Comparison of ENCODE assay signal across 24 cellular contexts in the genomic region with DNA sequence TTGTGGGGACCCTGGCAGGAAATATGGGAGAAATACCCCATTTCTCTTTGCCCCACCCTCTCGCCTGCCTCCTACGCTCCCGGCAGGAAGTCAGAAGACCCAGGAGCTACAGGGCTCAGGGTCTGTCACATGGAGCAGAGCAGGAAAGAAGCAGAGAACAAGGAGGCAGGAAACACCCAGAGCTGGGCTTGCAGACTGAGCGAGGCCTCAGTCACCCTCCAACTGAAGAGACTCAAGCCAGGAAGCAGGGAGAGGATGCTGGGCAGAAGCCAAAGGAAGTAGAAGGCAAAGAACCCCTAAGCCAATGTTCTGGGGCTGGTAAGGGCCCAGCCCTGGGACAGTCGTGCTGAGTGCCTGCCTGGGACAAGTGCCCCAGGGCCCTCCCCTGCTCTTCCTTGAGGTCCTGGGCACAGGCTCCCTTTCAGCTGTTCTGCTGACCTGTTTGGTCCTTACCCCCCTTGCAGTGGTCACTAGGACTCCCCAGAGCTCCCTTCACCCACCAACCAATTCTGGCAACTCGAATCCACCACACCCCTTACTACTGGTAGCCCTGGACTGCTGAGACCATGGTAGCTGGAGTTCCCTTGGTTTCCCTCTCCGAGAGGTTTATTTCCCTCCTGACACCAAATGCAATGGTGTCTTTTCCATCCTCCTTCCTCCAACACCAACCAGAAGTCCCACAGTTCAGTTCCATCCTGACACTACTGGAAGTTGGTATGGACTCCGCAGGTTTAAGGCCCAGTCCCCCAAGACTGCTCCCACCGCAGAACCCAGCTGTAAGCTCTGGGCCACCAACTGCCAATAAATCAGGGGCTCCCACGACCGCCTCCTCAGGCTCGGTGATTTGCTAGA.
DNase-seq lines count a peak whose midpoint lies in the region; ATAC-seq and TF ChIP-seq lines count a peak whose summit lies in the region.
"Had no signal": no experiment of that assay in that cellular context is flagged by ENCODE, and none has a peak within 500 bp of the region (broad histone marks: within the 10 kb centered on the region; RNA-seq: fewer than 3 reads in every experiment).

No MANE protein-coding gene starts in this region.

- no peak overlapping the region for H3T11ph ChIP-seq in H9 (ENCODE audit: low read length)

- H2BK12ac ChIP-seq in H9 (ENCODE audit: insufficient read length, low read depth, low read length): no peak overlapping the region

- H3K36me3 ChIP-seq in right lobe of liver (no peaks in the 10 kb centered on the region), spleen (no peaks in the 10 kb centered on the region)
- no peaks in the 10 kb centered on the region for H3K36me3 ChIP-seq in CD4-positive, alpha-beta memory T cell (ENCODE audit: insufficient read depth, low read length)
- H3K36me3 ChIP-seq: HAP-1, heart left ventricle, Peyer's patch, upper lobe of right lung had no signal

- H3K18ac ChIP-seq in H9 (ENCODE audit: insufficient read length, low read depth, low read length): peak overlapping the region; percentile 36

- H3K9ac ChIP-seq in H9 (ENCODE audit: extremely low read depth, insufficient read length, low read length): no peak overlapping the region

- no peak overlapping the region for H3K4me3 Mint-ChIP-seq in H9
- no peak overlapping the region for H3K4me3 Mint-ChIP-seq in CD4-positive, alpha-beta memory T cell
- no peak overlapping the region for H3K4me3 Mint-ChIP-seq in MCF 10A (ENCODE audit: unreplicated experiment)
- H3K4me3 Mint-ChIP-seq: activated naive CD8-positive, alpha-beta T cell; activated T-helper 1 cell treated with anti-CD3 and anti-CD28 coated beads, Interleukin-12 subunit alpha, Interleukin-12 subunit beta, Interleukin-2, Interleukin-4 antibody, amounts not matched to agents 30 ng/mL and 10 ng/mL and 1 ng/mL, durations not matched to agents 14 hours and 24 hours and 36 hours; immature natural killer cell; naive thymus-derived CD4-positive, alpha-beta T cell; stimulated activated naive CD8-positive, alpha-beta T cell treated with anti-CD3 and anti-CD28 coated beads, Interleukin-15, amount 100 ng/mL, for 72 hours; T-helper 2 cell treated with Interferon-gamma antibody and Interleukin-4, amounts not matched to agents 5 μg/mL and 100 μg/mL, for 36 hours had no signal

- no peak overlapping the region for H3K27ac ChIP-seq in H9 (ENCODE audit: insufficient read length, low read depth, low read length)
- H3K27ac ChIP-seq in right lobe of liver: no peak overlapping the region
- peak overlapping the region in 5 of 8 donors; percentile 0 to 53 (median 29) for H3K27ac ChIP-seq in spleen
- H3K27ac ChIP-seq in CD4-positive, alpha-beta memory T cell (ENCODE audit: low read depth, low read length): no peak overlapping the region
- H3K27ac ChIP-seq: heart left ventricle, Peyer's patch, upper lobe of right lung had no signal

- no peaks in the 10 kb centered on the region for H3K9me3 ChIP-seq in H9 (ENCODE audit: control insufficient read depth, low read depth, low read length)
- H3K9me3 ChIP-seq in right lobe of liver: no peaks in the 10 kb centered on the region
- H3K9me3 ChIP-seq in spleen: peaks cover 0 to 6% (median 0%) of the 10 kb centered on the region in 8 donors
- no peaks in the 10 kb centered on the region for H3K9me3 ChIP-seq in CD4-positive, alpha-beta memory T cell (ENCODE audit: control insufficient read depth in 1 of 2, low read length in 2 of 2)
- H3K9me3 ChIP-seq: HAP-1, Peyer's patch, upper lobe of right lung had no signal

- no peak overlapping the region for H2BK20ac ChIP-seq in H9 (ENCODE audit: low read depth, low read length, poor library complexity, severe bottlenecking)

- no CpG with 5 or more reads among the region's 12 CpGs for WGBS in H9 (ENCODE audit: extremely low coverage, insufficient read length, low lambda C conversion rate)
- 74% methylated on average over 6 of the region's 12 CpGs for WGBS in right lobe of liver (ENCODE audit: insufficient coverage, low coverage, low lambda C conversion rate, missing lambda C conversion rate)
- 57 to 68% (median 63%) methylated on average over 11 to 12 of the region's 12 CpGs for WGBS in spleen, 5 donors

- no peak overlapping the region for H2BK15ac ChIP-seq in H9 (ENCODE audit: low read depth, low read length)

- H3K27me3 Mint-ChIP-seq in H9 (ENCODE audit: low read depth): no peaks in the 10 kb centered on the region; the same call in 1 of the 2 replicates
- H3K27me3 Mint-ChIP-seq in CD4-positive, alpha-beta memory T cell: peaks cover 8 to 11% of the 10 kb centered on the region in 2 donors
- H3K27me3 Mint-ChIP-seq in MCF 10A (ENCODE audit: insufficient read depth, unreplicated experiment): peaks cover 31% of the 10 kb centered on the region

- peak; percentile 14 to 48 (median 22) for ATAC-seq in right lobe of liver
- ATAC-seq: heart left ventricle; naive thymus-derived CD4-positive, alpha-beta T cell; stimulated activated naive CD8-positive, alpha-beta T cell treated with anti-CD3 and anti-CD28 coated beads, Interleukin-15, amount 100 ng/mL, for 72 hours; upper lobe of right lung had no signal

- peak overlapping the region in 2 of 3 experiments; percentile 18 to 78; a peak in 2 of 7 replicates for H3K27ac Mint-ChIP-seq in H9
- no peak overlapping the region for H3K27ac Mint-ChIP-seq in CD4-positive, alpha-beta memory T cell
- H3K27ac Mint-ChIP-seq in MCF 10A (ENCODE audit: low read depth, unreplicated experiment): no peak overlapping the region
- H3K27ac Mint-ChIP-seq: activated naive CD8-positive, alpha-beta T cell; activated T-helper 1 cell treated with anti-CD3 and anti-CD28 coated beads, Interleukin-12 subunit alpha, Interleukin-12 subunit beta, Interleukin-2, Interleukin-4 antibody, amounts not matched to agents 30 ng/mL and 10 ng/mL and 1 ng/mL, durations not matched to agents 14 hours and 24 hours and 36 hours; immature natural killer cell; stimulated activated naive CD8-positive, alpha-beta T cell treated with anti-CD3 and anti-CD28 coated beads, Interleukin-15, amount 100 ng/mL, for 72 hours; T-helper 2 cell treated with Interferon-gamma antibody and Interleukin-4, amounts not matched to agents 5 μg/mL and 100 μg/mL, for 36 hours had no signal

- H4K5ac ChIP-seq in H9 (ENCODE audit: insufficient read length, low read depth, low read length): no peak overlapping the region

- no peak overlapping the region; the same call in 1 of the 2 replicates for H3K14ac ChIP-seq in H9 (ENCODE audit: insufficient read depth, low read length)

- H4K8ac ChIP-seq in H9 (replicated peaks; ENCODE audit: insufficient read length, low read depth, low read length): no peak overlapping the region

- H3K27me3 ChIP-seq in H9 (ENCODE audit: insufficient read depth, low read length) (no peaks in the 10 kb centered on the region), right lobe of liver (no peaks in the 10 kb centered on the region), spleen (replicated peaks in 1 of 7) (peaks cover 0 to 3% (median 0%) of the 10 kb centered on the region in 7 donors)
- H3K27me3 ChIP-seq in CD4-positive, alpha-beta memory T cell (ENCODE audit: insufficient read depth, low read length): no peaks in the 10 kb centered on the region
- H3K27me3 ChIP-seq: heart left ventricle, Peyer's patch, upper lobe of right lung had no signal

- H2AFZ ChIP-seq in H9 (ENCODE audit: low read length): no peak overlapping the region

- TF ChIP-seq POLR2A in right lobe of liver (IDR thresholded peaks at IDR 0.05): no peak
- no peak for TF ChIP-seq POLR2A in spleen (IDR thresholded peaks at IDR 0.05)

- BruUV-seq in MCF 10A (replicated peaks; lab: Mats Ljungman, UMichigan): no TSS peak

- no peaks in the 10 kb centered on the region for H4K20me1 ChIP-seq in H9 (ENCODE audit: control insufficient read depth, insufficient read depth, insufficient read length)

- H2AK5ac ChIP-seq in H9 (ENCODE audit: insufficient read length, low read length): no peak overlapping the region

- H3K36me3 Mint-ChIP-seq in H9 (ENCODE audit: insufficient read depth in 1 of 3, low read depth in 3 of 3): peaks cover 0 to 5% (median 0%) of the 10 kb centered on the region in 3 experiments; a peak in 5 of 7 replicates
- no peaks in the 10 kb centered on the region for H3K36me3 Mint-ChIP-seq in CD4-positive, alpha-beta memory T cell
- peaks cover 7% of the 10 kb centered on the region for H3K36me3 Mint-ChIP-seq in MCF 10A (ENCODE audit: insufficient read depth, unreplicated experiment)
- H3K36me3 Mint-ChIP-seq: activated naive CD8-positive, alpha-beta T cell; immature natural killer cell; naive thymus-derived CD4-positive, alpha-beta T cell had no signal

- no peak overlapping the region for H2BK5ac ChIP-seq in H9 (ENCODE audit: insufficient read length, low read length)

- H3K4me2 ChIP-seq in H9 (ENCODE audit: insufficient read depth, insufficient read length, low read length): no peak overlapping the region

- TF ChIP-seq CTCF in H9 (conservative IDR thresholded peaks at IDR 0.05): no peak
- no peak for TF ChIP-seq CTCF in right lobe of liver (IDR thresholded peaks at IDR 0.05)
- no peak for TF ChIP-seq CTCF in spleen (IDR thresholded peaks at IDR 0.05 in 8 of 11, conservative IDR thresholded peaks at IDR 0.05 in 3 of 11)
- no peak for TF ChIP-seq CTCF in MCF 10A (IDR thresholded peaks at IDR 0.05; ENCODE audit: unreplicated experiment)

- no peaks in the 10 kb centered on the region for H3K79me1 ChIP-seq in H9 (ENCODE audit: insufficient read depth, low read depth, low read length, poor library complexity, severe bottlenecking)

- CTCF ChIA-PET in CD4-positive, alpha-beta memory T cell (lab: Charles Lee; ENCODE audit: partially characterized antibody): no interaction called here
- CTCF ChIA-PET in MCF 10A (lab: Yijun Ruan, JAX): no interaction called here

- H3K79me2 ChIP-seq in H9 (ENCODE audit: insufficient read depth, low read length): no peaks in the 10 kb centered on the region

- DNase-seq in H9 (no peak), right lobe of liver (peak in 1 of 3 donors; percentile 47), spleen (peak; percentile 47), HT-29 (ENCODE audit: low spot score) (no peak), MCF 10A (ENCODE audit: unreplicated experiment) (no peak)
- peak; percentile 13 for DNase-seq in activated CD8-positive, alpha-beta memory T cell treated with anti-CD3 and anti-CD28 coated beads, Interleukin-2, amount 50 U/mL, for 48 hours
- DNase-seq in CD4-positive, alpha-beta memory T cell: no peak
- DNase-seq: activated CD4-positive, alpha-beta T cell treated with anti-CD3 and anti-CD28 coated beads, Interleukin-2, amount 50 U/mL, for 48 hours; heart left ventricle; immature natural killer cell; Karpas-422; NCI-H1092 treated with DMSO at 0.1 percent for 48 hours; NCI-H2081; NCI-H510A; NK-92 treated with Interleukin-12 subunit alpha and Interleukin-12 subunit beta, amount 100 ng/mL, for 24 hours; Peyer's patch; stimulated activated CD4-positive, alpha-beta T cell treated with anti-CD3 and anti-CD28 coated beads, Interleukin-2, amount 100 ng/mL, for 48 hours; upper lobe of right lung had no signal

- no peak overlapping the region for H4K91ac ChIP-seq in H9 (ENCODE audit: insufficient read length, low read depth, low read length)

- no peak overlapping the region for H3K23ac ChIP-seq in H9 (ENCODE audit: insufficient read length, low read depth, low read length)

- no peaks in the 10 kb centered on the region for H3K23me2 ChIP-seq in H9 (ENCODE audit: insufficient read length, low read depth, low read length, poor library complexity, severe bottlenecking)

- H3K4me1 ChIP-seq in H9 (ENCODE audit: insufficient read depth, low read length) (no peaks in the 10 kb centered on the region; the same call in 1 of the 2 replicates), right lobe of liver (peaks cover 0 to 6% (median 0%) of the 10 kb centered on the region in 4 donors), spleen (peaks cover 0 to 13% (median 4%) of the 10 kb centered on the region in 6 donors)
- no peaks in the 10 kb centered on the region for H3K4me1 ChIP-seq in CD4-positive, alpha-beta memory T cell (ENCODE audit: insufficient read depth, low read length)
- H3K4me1 ChIP-seq: HAP-1, Peyer's patch had no signal

- H3K4me3 ChIP-seq in right lobe of liver (no peak overlapping the region), spleen (no peak overlapping the region)
- no peak overlapping the region for H3K4me3 ChIP-seq in CD4-positive, alpha-beta memory T cell (ENCODE audit: low read length in 2 of 2)
- H3K4me3 ChIP-seq: HAP-1, heart left ventricle, Peyer's patch, upper lobe of right lung had no signal

- H3K4me1 Mint-ChIP-seq in H9 (peaks cover 22 to 34% of the 10 kb centered on the region in 2 experiments), MCF 10A (ENCODE audit: insufficient read depth, unreplicated experiment) (peaks cover 14% of the 10 kb centered on the region)
- no peaks in the 10 kb centered on the region for H3K4me1 Mint-ChIP-seq in CD4-positive, alpha-beta memory T cell
- H3K4me1 Mint-ChIP-seq: immature natural killer cell; stimulated activated naive CD8-positive, alpha-beta T cell treated with anti-CD3 and anti-CD28 coated beads, Interleukin-15, amount 100 ng/mL, for 72 hours had no signal

- H3K4ac ChIP-seq in H9 (ENCODE audit: low read depth, low read length): no peak overlapping the region

- intact Hi-C loops in right lobe of liver (cut with DNase I): no loop called here
- intact Hi-C loops in spleen (cut with DNase I; ENCODE audit: low total_unique reads): no loop called here
- intact Hi-C loops in CD4-positive, alpha-beta memory T cell (cut with micrococcal nuclease): no loop called here
- intact Hi-C loops in MCF 10A (cut with micrococcal nuclease): no loop called here

- H3K56ac ChIP-seq in H9 (ENCODE audit: insufficient read length, low read depth, low read length): no peak overlapping the region

- POLR2A ChIA-PET in CD4-positive, alpha-beta memory T cell (lab: Charles Lee; ENCODE audit: partially characterized antibody): no interaction called here
- POLR2A ChIA-PET in MCF 10A (lab: Yijun Ruan, JAX): interaction anchor here (1.2 kb wide), 1 partner anchor 20 kb away, joined by 3 read pairs; no protein-coding TSS in a partner anchor

- no peak overlapping the region for H2BK120ac ChIP-seq in H9 (ENCODE audit: low read depth, low read length, poor library complexity, severe bottlenecking)

- H3K9me3 Mint-ChIP-seq in H9 (peaks cover 2 to 6% of the 10 kb centered on the region in 2 experiments; a peak in 3 of 5 replicates), MCF 10A (ENCODE audit: unreplicated experiment) (peaks cover 13% of the 10 kb centered on the region)
- H3K9me3 Mint-ChIP-seq in CD4-positive, alpha-beta memory T cell: peaks cover 0 to 5% (median 0%) of the 10 kb centered on the region in 8 donors
- H3K9me3 Mint-ChIP-seq: activated T-helper 1 cell treated with anti-CD3 and anti-CD28 coated beads, Interleukin-12 subunit alpha, Interleukin-12 subunit beta, Interleukin-2, Interleukin-4 antibody, amounts not matched to agents 30 ng/mL and 10 ng/mL and 1 ng/mL, durations not matched to agents 14 hours and 24 hours and 36 hours; immature natural killer cell; stimulated activated naive CD8-positive, alpha-beta T cell treated with anti-CD3 and anti-CD28 coated beads, Interleukin-15, amount 100 ng/mL, for 72 hours; T-helper 2 cell treated with Interferon-gamma antibody and Interleukin-4, amounts not matched to agents 5 μg/mL and 100 μg/mL, for 36 hours had no signal

Comparison
In these comparisons a context has a peak if more than half of its experiments do, and no peak if none do; other contexts are left out.
1. DNase-seq: peak in activated CD8-positive, alpha-beta memory T cell treated with anti-CD3 and anti-CD28 coated beads, Interleukin-2, amount 50 U/mL, for 48 hours (single experiment) and spleen (single experiment); none in H9 (single experiment), CD4-positive, alpha-beta memory T cell (0 of 5), HT-29 (single experiment) and MCF 10A (single experiment).
2. H3K27ac ChIP-seq: peak in spleen (5 of 8); none in H9 (single experiment), right lobe of liver (0 of 3) and CD4-positive, alpha-beta memory T cell (single experiment).
3. H3K27ac Mint-ChIP-seq: peak in H9 (2 of 3); none in CD4-positive, alpha-beta memory T cell (0 of 7) and MCF 10A (single experiment).